1 cellular context compared by ENCODE assay signal in the genomic region with DNA sequence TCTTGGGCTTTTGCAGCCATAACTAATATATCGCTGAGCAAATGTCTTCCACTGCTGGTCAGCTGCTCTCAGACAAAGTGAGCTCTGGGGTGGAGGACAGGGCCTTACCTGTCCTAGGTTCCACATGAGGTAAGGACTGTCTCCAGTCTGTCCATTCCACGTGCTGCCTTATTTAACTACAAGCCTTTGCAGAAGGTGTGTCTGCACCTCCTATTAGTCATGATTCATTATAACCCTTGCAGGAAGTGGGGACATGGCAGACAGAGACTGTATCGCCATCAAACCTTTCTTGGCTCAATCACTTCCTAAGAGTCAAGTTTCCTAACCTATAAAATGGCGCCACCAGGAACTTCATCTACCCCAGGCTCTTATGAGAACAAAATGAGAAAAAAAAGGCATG.
TF ChIP-seq lines count a peak whose summit lies in the region.

No MANE protein-coding gene starts in this region.

TF ChIP-seq in endothelial cell of umbilical vein, 7 proteins besides CTCF, POLR2A, EP300 and RAD21:
- TF ChIP-seq FOS (IDR thresholded peaks at IDR 0.05; ENCODE audit: borderline replicate concordance, insufficient read depth, low read length) (peak; percentile 15), POLR2AphosphoS5 (IDR thresholded peaks at IDR 0.05; ENCODE audit: insufficient read depth, low read depth, low read length) (no peak)
